Comparison of ENCODE assay signal across 24 cellular contexts in the genomic region with DNA sequence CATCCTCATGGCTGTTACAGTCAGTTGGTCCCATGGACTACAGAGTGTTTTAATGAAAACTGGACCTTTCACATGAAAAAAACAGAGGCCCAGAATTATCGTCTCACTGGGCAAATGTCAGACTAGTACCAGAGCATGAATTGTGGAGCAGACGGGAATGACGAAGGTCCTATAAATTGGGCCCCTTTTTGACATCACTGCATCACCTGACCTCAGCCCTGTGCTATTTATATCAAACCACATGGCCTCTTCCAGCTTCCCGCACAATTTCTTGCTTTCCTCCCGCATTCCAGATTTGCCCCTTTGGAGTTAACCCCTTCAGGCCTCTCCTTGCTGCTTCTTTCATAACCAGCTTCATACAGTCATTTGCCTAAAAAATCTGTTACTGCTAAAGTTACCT.
"Had no signal": no experiment of that assay in that cellular context is flagged by ENCODE, and none has a peak within 500 bp of the region (broad histone marks: within the 10 kb centered on the region; RNA-seq: fewer than 3 reads in every experiment).

No MANE protein-coding gene starts in this region.

- H3K36me3 ChIP-seq: cardiac muscle cell, neutrophil, ovary, prostate gland, thoracic aorta, upper lobe of left lung had no signal

- H3K4me3 ChIP-seq: body of pancreas, cardiac muscle cell, lung, ovary, prostate gland, thoracic aorta, upper lobe of left lung had no signal

- H3K4me3 Mint-ChIP-seq: activated CD8-positive, alpha-beta T cell treated with anti-CD3 and anti-CD28 coated beads, Interleukin-2, amount 10 ng/mL, durations not matched to agents 7 days and 5 days; activated T-helper 1 cell treated with anti-CD3 and anti-CD28 coated beads, Interleukin-12 subunit alpha, Interleukin-12 subunit beta, Interleukin-2, Interleukin-4 antibody, amounts not matched to agents 30 ng/mL and 10 ng/mL and 1 ng/mL, durations not matched to agents 14 hours and 24 hours and 36 hours; mesothelial cell of epicardium; naive thymus-derived CD8-positive, alpha-beta T cell; T-helper 17 cell had no signal

- ATAC-seq: activated CD8-positive, alpha-beta T cell treated with anti-CD3 and anti-CD28 coated beads, Interleukin-2, amount 10 ng/mL, durations not matched to agents 7 days and 5 days; body of pancreas; left lobe of liver; naive thymus-derived CD8-positive, alpha-beta T cell; right cardiac atrium; T-helper 17 cell had no signal

- H3K4me1 Mint-ChIP-seq: naive thymus-derived CD8-positive, alpha-beta T cell; T-helper 17 cell had no signal

- H3K4me1 ChIP-seq: body of pancreas, prostate gland, upper lobe of left lung had no signal

- H3K9me3 ChIP-seq: body of pancreas, neutrophil, ovary, prostate gland, thoracic aorta, upper lobe of left lung had no signal

- H3K27me3 Mint-ChIP-seq: T-helper 17 cell had no signal

- H3K36me3 Mint-ChIP-seq: mesothelial cell of epicardium; naive thymus-derived CD8-positive, alpha-beta T cell had no signal

- DNase-seq: activated CD4-positive, alpha-beta T cell treated with anti-CD3 and anti-CD28 coated beads, Interleukin-2, amount 50 U/mL, for 1 hour; activated CD8-positive, alpha-beta T cell treated with anti-CD3 and anti-CD28 coated beads, Interleukin-2, amount 10 ng/mL, durations not matched to agents 7 days and 5 days; activated gamma-delta T cell; activated naive CD4-positive, alpha-beta T cell treated with anti-CD3 and anti-CD28 coated beads, Interleukin-2, amount 50 U/mL, for 16 hours; anterior cingulate cortex; body of pancreas; foreskin fibroblast; naive thymus-derived CD8-positive, alpha-beta T cell; ovary; right cardiac atrium; stimulated activated CD4-positive, alpha-beta T cell treated with anti-CD3 and anti-CD28 coated beads, Interleukin-4, amount 100 ng/mL, for 24 hours; stimulated activated naive CD4-positive, alpha-beta T cell treated with Interleukin-2 at 50 U/mL for 16 hours; T-helper 17 cell had no signal

- H3K27ac ChIP-seq: body of pancreas, cardiac muscle cell, epithelial cell of prostate, neutrophil, ovary, prostate gland, thoracic aorta, upper lobe of left lung had no signal

- H3K27me3 ChIP-seq: body of pancreas, cardiac muscle cell, neutrophil, ovary, upper lobe of left lung had no signal

- FAIRE-seq: keratinocyte had no signal

- H3K27ac Mint-ChIP-seq: activated CD8-positive, alpha-beta T cell treated with anti-CD3 and anti-CD28 coated beads, Interleukin-2, amount 10 ng/mL, durations not matched to agents 7 days and 5 days; activated T-helper 1 cell treated with anti-CD3 and anti-CD28 coated beads, Interleukin-12 subunit alpha, Interleukin-12 subunit beta, Interleukin-2, Interleukin-4 antibody, amounts not matched to agents 30 ng/mL and 10 ng/mL and 1 ng/mL, durations not matched to agents 14 hours and 24 hours and 36 hours; mesothelial cell of epicardium; naive thymus-derived CD8-positive, alpha-beta T cell; T-helper 17 cell had no signal
